In the genomic region with DNA sequence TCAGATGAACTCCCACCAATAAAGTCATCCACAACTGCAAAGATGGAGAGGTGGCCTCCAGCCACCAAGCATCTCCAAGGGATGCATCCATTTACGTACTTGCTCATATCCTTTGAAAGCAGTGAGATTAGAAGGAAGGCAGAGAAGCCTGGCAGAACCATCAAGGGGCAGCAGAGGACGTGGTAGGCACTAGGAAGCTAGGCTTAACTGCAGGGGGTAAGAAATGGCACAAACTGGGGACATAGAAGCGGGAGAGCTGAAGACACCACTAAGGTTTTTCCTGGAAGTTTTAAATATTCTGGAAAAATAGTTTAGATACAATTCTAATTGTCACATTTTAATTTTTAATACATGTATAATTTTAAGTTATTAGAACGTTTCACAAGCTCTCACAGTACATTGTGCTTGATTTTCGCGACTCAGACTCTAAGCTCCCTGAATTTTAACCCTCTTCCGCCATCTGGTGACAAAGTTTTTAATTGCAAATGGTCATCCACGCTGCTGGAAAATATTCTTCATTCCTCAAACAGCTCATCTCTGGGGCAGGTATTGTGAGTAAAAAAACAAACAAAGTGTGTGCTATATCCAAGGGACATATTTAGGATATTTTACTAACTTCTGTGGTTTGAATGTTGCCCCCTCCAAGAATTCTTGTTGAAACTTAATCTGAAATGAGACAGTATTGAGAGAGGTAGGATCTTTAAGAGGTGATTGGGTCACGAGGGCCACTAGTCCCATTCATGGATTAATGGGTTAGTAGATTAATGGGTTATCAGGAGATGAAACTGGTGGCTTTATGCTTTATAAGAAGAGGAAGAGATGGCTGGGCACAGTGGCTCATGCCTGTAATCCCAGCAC, we compare ENCODE assay signal across 8 cellular contexts. TPM values are rescaled to one million over a fixed set of nuclear protein-coding genes. Genes with fewer than 3 reads are reported as not detected.
DNase-seq lines count a peak whose midpoint lies in the region; ATAC-seq and TF ChIP-seq lines count a peak whose summit lies in the region.

No MANE protein-coding gene starts in this region.

- no peaks in the 10 kb centered on the region for H3K79me2 ChIP-seq in KMS-11 (ENCODE audit: insufficient read depth, low read depth)

- intact Hi-C loops in prostate gland (cut with DNase I) = loop anchor here (10.0 kb wide), 4 partner anchors 99 to 449 kb away; no protein-coding TSS in a partner anchor

- H3K36me3 ChIP-seq in KMS-11 (ENCODE audit: insufficient read depth) (no peaks in the 10 kb centered on the region), prostate gland (no peaks in the 10 kb centered on the region)

- H3K9me3 Mint-ChIP-seq in activated naive CD4-positive, alpha-beta T cell treated with anti-CD3 and anti-CD28 coated beads, Interleukin-2, amount 50 U/mL, for 72 hours = no peaks in the 10 kb centered on the region

- H3K4me2 ChIP-seq in KMS-11 = no peak overlapping the region

- H2AFZ ChIP-seq in KMS-11 (ENCODE audit: low read depth) = no peak overlapping the region

- H4K20me1 ChIP-seq in KMS-11 (ENCODE audit: insufficient read depth) = no peaks in the 10 kb centered on the region

- no peak overlapping the region for H3K9ac ChIP-seq in KMS-11

- H3K4me1 ChIP-seq in KMS-11 (ENCODE audit: low read depth, poor library complexity, severe bottlenecking) = no peaks in the 10 kb centered on the region
- H3K4me1 ChIP-seq in prostate gland (replicated peaks) = no peaks in the 10 kb centered on the region

- TF ChIP-seq CTCF in KMS-11 (conservative IDR thresholded peaks at IDR 0.05; ENCODE audit: low read depth, low read length) (peak; percentile 81), prostate gland (IDR thresholded peaks at IDR 0.05) (peak in 3 of 4 experiments; percentile 64 to 75 (median 64))

- peak overlapping the region in 1 of 2 donors; percentile 29 for H3K27ac Mint-ChIP-seq in activated naive CD4-positive, alpha-beta T cell treated with anti-CD3 and anti-CD28 coated beads, Interleukin-2, amount 50 U/mL, for 72 hours

- WGBS in prostate gland = 22% methylated on average over 9 of the region's 9 CpGs

- DNase-seq in GDM1 (lab: John Stamatoyannopoulos, UW) (peak; percentile 27), OCI-M2 (lab: John Stamatoyannopoulos, UW; ENCODE audit: unreplicated experiment) (peak; percentile 34), glomerular visceral epithelial cell (ENCODE audit: extremely low spot score) (peak; percentile 72), prostate gland (ENCODE audit: low spot score) (peak; percentile 63)
- DNase-seq in activated naive CD4-positive, alpha-beta T cell treated with anti-CD3 and anti-CD28 coated beads, Interleukin-2, amount 50 U/mL, for 72 hours (ENCODE audit: low spot score in 2 of 2) = peak in 1 of 2 donors; percentile 81

- no peak for TF ChIP-seq POLR2A in prostate gland (IDR thresholded peaks at IDR 0.05)

- no peaks in the 10 kb centered on the region for H3K36me3 Mint-ChIP-seq in activated naive CD4-positive, alpha-beta T cell treated with anti-CD3 and anti-CD28 coated beads, Interleukin-2, amount 50 U/mL, for 72 hours

- H3K27ac ChIP-seq in KMS-11 (no peak overlapping the region), prostate gland (no peak overlapping the region)

- H3K4me3 ChIP-seq in KMS-11 (IDR thresholded peaks at IDR 0.05; ENCODE audit: insufficient read depth, low read depth, low read length) (no peak overlapping the region), prostate gland (no peak overlapping the region)

- ATAC-seq in activated naive CD4-positive, alpha-beta T cell treated with anti-CD3 and anti-CD28 coated beads, Interleukin-2, amount 50 U/mL, for 72 hours = peak; percentile 54 to 66
- ATAC-seq in HG02610 (IDR thresholded peaks at IDR 0.05; ENCODE audit: unreplicated experiment) = no peak
- no peak for ATAC-seq in HG03159 (IDR thresholded peaks at IDR 0.05; ENCODE audit: unreplicated experiment)

- H3K27me3 ChIP-seq in KMS-11 (ENCODE audit: insufficient read depth, low read depth) (no peaks in the 10 kb centered on the region), prostate gland (replicated peaks; ENCODE audit: insufficient read depth) (no peaks in the 10 kb centered on the region)

- no peaks in the 10 kb centered on the region for H3K9me3 ChIP-seq in prostate gland

RNA-seq across cellular contexts. Expression of gene PSTPIP2, which starts 1.6 kb away (rescaled TPM):
- total RNA-seq in activated naive CD4-positive, alpha-beta T cell treated with anti-CD3 and anti-CD28 coated beads, Interleukin-2, amount 50 U/mL, for 72 hours = 1 to 10 TPM; 2.9 to 8.3 TPM
- 10 to 100 TPM in 1 of 2 donors, 1 to 10 TPM in 1; 7.0 to 21.1 TPM for total RNA-seq in prostate gland

RNA-seq across cellular contexts. Expression of gene ATP5F1A, which starts 24.4 kb away (rescaled TPM):
- 100 to 1,000 TPM; 452 to 469 TPM for total RNA-seq in activated naive CD4-positive, alpha-beta T cell treated with anti-CD3 and anti-CD28 coated beads, Interleukin-2, amount 50 U/mL, for 72 hours
- total RNA-seq in prostate gland = 100 to 1,000 TPM; 457 to 522 TPM

RNA-seq across cellular contexts. Expression of gene HAUS1, which starts 30.5 kb away (rescaled TPM):
- total RNA-seq in activated naive CD4-positive, alpha-beta T cell treated with anti-CD3 and anti-CD28 coated beads, Interleukin-2, amount 50 U/mL, for 72 hours = 10 to 100 TPM; 54.4 to 61.4 TPM
- total RNA-seq in prostate gland = 10 to 100 TPM; 19.9 to 26.9 TPM

Comparison
In these comparisons a context has a peak if more than half of its experiments do, and no peak if none do; other contexts are left out.
1. ATAC-seq: peak in activated naive CD4-positive, alpha-beta T cell treated with anti-CD3 and anti-CD28 coated beads, Interleukin-2, amount 50 U/mL, for 72 hours (2 of 2); none in HG02610 (single experiment) and HG03159 (single experiment).